ENCODE assay signal across 9 cellular contexts in the genomic region with DNA sequence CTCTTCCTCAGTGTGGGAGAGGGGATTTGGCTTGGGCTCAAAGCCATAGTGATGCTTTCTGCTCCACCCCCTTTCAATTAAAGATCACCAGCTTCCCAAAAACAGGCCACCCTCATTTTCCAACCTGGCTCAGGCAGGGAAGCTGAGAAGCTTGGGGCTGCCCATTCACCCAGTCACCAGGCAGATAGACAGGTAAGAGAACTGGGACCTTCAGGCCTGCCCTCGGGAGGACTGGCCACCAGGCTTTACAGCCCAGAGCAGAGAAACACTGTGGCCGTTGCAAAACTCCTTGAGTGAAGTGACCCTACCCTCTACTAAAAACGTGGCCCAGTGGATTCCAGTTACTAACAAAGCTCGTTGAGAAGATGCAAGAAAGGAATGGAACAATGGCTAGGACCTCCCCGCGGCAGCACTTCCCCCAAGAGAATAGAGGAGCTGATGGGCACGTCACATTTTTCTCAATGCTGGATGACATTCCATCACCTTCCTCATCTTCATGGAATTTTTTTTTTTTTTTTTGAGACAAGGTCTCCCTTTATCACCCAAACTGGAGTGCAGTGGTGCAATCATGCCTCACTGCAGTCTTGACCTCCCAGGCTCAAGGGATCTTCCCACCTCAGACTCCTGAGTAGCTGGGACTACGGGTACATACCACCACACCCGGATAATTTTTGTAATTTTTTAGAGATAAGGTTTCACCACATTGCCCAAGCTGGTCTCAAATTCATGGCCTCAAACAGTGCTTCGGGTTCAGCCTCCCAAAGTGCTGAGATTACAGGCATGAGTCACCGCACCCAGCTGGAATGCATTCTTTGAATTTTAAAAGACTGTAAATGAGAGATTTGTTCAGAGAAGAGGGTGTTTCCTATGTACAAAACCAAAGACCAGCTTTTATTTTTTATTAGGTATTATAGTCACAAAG. TPM values are rescaled to one million over a fixed set of nuclear protein-coding genes. Genes with fewer than 3 reads are reported as not detected.
DNase-seq lines count a peak whose midpoint lies in the region; ATAC-seq and TF ChIP-seq lines count a peak whose summit lies in the region.
"Had no signal": no experiment of that assay in that cellular context is flagged by ENCODE, and none has a peak within 500 bp of the region (broad histone marks: within the 10 kb centered on the region; RNA-seq: fewer than 3 reads in every experiment).

No MANE protein-coding gene starts in this region.

- no peaks in the 10 kb centered on the region for H3K27me3 Mint-ChIP-seq in T-helper 17 cell

- ATAC-seq in lung (ENCODE audit: insufficient read depth, low FRiP score) (peak; percentile 63), HG02678 (IDR thresholded peaks at IDR 0.05; ENCODE audit: unreplicated experiment) (no peak), HG02973 (IDR thresholded peaks at IDR 0.05; ENCODE audit: unreplicated experiment) (no peak), T-helper 17 cell (no peak)

- no peak overlapping the region for H3K4me3 Mint-ChIP-seq in T-helper 17 cell

- in situ Hi-C loops in KBM-7 (cut with MboI; ENCODE audit: low pct_unique_long_range_greater_than_20kb, low sequenced_read_pairs), result no loop called here
- in situ Hi-C loops in brain microvascular endothelial cell (cut with HindIII; ENCODE audit: low pct_ligation_motif_present, low sequenced_read_pairs), result no loop called here

- no peak overlapping the region for H3K27ac Mint-ChIP-seq in T-helper 17 cell

- no peaks in the 10 kb centered on the region for H3K36me3 ChIP-seq in brain microvascular endothelial cell (replicated peaks)
- no peaks in the 10 kb centered on the region for H3K36me3 ChIP-seq in lung (ENCODE audit: control insufficient read depth in 2 of 2, insufficient read depth in 2 of 2, low read length in 2 of 2)

- H3K4me1 Mint-ChIP-seq in T-helper 17 cell, result peaks cover 21% of the 10 kb centered on the region

- peak overlapping the region; percentile 82 for H3K27ac ChIP-seq in brain microvascular endothelial cell
- peak overlapping the region in 1 of 2 donors; percentile 68 for H3K27ac ChIP-seq in lung (ENCODE audit: low read depth in 1 of 2, low read length in 1 of 2)

- no peak overlapping the region for H3K4me3 ChIP-seq in brain microvascular endothelial cell (ENCODE audit: low read depth, low read length)
- no peak overlapping the region for H3K4me3 ChIP-seq in lung
- H3K4me3 ChIP-seq: skin epidermis had no signal

- WGBS in lung, 2 donors, result 65 to 84% methylated on average over 11 of the region's 11 CpGs

- H3K36me3 Mint-ChIP-seq in T-helper 17 cell (ENCODE audit: low read depth), result no peaks in the 10 kb centered on the region

- peaks cover 0 to 10% of the 10 kb centered on the region in 2 donors for H3K4me1 ChIP-seq in lung (ENCODE audit: control insufficient read depth in 2 of 2, insufficient read depth in 2 of 2, low read length in 2 of 2)

- TF ChIP-seq CTCF in brain microvascular endothelial cell (IDR thresholded peaks at IDR 0.05; ENCODE audit: low read depth, low read length, missing control alignments) (no peak), lung (IDR thresholded peaks at IDR 0.05; ENCODE audit: control extremely low read depth, extremely low read depth) (no peak)

- no peaks in the 10 kb centered on the region for H3K9me3 ChIP-seq in lung (ENCODE audit: control insufficient read depth in 2 of 2, insufficient read depth in 1 of 2, low read length in 1 of 2)
- H3K9me3 ChIP-seq in T-helper 17 cell (ENCODE audit: control insufficient read depth, low read length, poor library complexity, severe bottlenecking), result no peaks in the 10 kb centered on the region

- DNase-seq in AG20443 (ENCODE audit: low spot score) (peak; percentile 67), KBM-7 (peak; percentile 52), brain microvascular endothelial cell (peak; percentile 97), lung (ENCODE audit: low spot score) (peak; percentile 71), T-helper 17 cell (no peak)
- no peak for DNase-seq in activated CD4-positive, alpha-beta T cell treated with anti-CD3 and anti-CD28 coated beads for 4 hours

- no peaks in the 10 kb centered on the region for H3K27me3 ChIP-seq in brain microvascular endothelial cell (replicated peaks)
- no peaks in the 10 kb centered on the region for H3K27me3 ChIP-seq in lung (ENCODE audit: control insufficient read depth, insufficient read depth)

RNA-seq across cellular contexts. Expression of a gene that starts 37.9 kb away (rescaled TPM):
- total RNA-seq in lung (under 1 TPM; 0.55 to 0.57 TPM), T-helper 17 cell (1 to 10 TPM; 1.0 to 3.2 TPM)
- polyA plus RNA-seq in lung, result under 1 TPM; 0.20 to 0.24 TPM

Comparison
In these comparisons a context has a peak if more than half of its experiments do, and no peak if none do; other contexts are left out.
1. DNase-seq: peak in AG20443 (single experiment), KBM-7 (single experiment), brain microvascular endothelial cell (single experiment) and lung (single experiment); none in activated CD4-positive, alpha-beta T cell treated with anti-CD3 and anti-CD28 coated beads for 4 hours (0 of 2) and T-helper 17 cell (0 of 3).